14 cellular contexts compared by ENCODE assay signal in the genomic region with DNA sequence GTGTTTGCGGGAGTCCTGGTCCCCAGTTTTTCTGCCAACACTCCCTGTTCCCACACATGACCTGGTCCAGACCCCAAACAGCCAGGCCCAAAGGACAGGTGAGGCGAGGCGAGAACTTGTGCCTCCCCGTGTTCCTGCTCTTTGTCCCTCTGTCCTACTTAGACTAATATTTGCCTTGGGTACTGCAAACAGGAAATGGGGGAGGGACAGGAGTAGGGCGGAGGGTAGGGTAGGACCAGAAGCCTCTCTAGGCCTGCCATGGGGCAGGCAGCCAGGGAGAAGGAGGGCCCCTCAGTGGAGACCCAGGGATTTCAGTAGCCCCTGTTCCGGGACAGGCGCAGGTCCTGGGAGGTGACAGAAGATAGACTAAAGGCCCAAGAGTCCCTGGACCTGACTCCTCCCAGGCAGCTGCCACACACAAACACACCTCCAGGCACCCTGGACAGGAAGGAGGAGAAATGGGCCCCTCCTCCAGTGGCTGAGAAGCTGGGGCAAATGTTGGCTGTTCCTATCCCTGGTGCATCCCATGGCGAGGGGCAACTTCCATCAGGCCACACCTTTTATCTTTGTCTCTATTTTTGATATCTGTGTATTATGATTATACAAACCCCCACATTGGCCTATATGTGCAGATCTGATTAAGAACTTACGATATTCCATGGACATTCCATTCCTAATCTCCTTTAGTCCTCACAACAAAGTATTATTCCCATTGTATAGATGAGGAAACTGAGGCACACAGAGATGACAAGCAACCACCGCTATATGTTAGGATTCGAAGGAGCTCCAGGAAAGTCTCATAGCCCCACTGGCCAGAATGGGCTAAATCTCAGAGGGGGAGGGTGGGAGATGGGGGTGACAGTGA. TPM values are rescaled to one million over a fixed set of nuclear protein-coding genes. Genes with fewer than 3 reads are reported as not detected.
DNase-seq lines count a peak whose midpoint lies in the region; ATAC-seq, FAIRE-seq and TF ChIP-seq lines count a peak whose summit lies in the region.
"Had no signal": no experiment of that assay in that cellular context is flagged by ENCODE, and none has a peak within 500 bp of the region (broad histone marks: within the 10 kb centered on the region; RNA-seq: fewer than 3 reads in every experiment).

No MANE protein-coding gene starts in this region.

- TF ChIP-seq RAD21 in K562 (CRISPR knock-in tag; conservative IDR thresholded peaks at IDR 0.05 in 1 of 2, IDR thresholded peaks at IDR 0.05 in 1 of 2), result no peak

- in situ Hi-C loops in K562 (cut with MboI), result no loop called here

- H3K4me3 Mint-ChIP-seq in progenitor cell of endocrine pancreas (ENCODE audit: low read depth), result no peak overlapping the region

- H3K4me2 ChIP-seq in K562 (ENCODE audit: insufficient read depth, low read length), result no peak overlapping the region

- H3K27ac ChIP-seq in K562 (ENCODE audit: extremely low read depth, low read depth, low read length), result no peak overlapping the region
- no peak overlapping the region for H3K27ac ChIP-seq in prostate gland
- H3K27ac ChIP-seq in esophagus muscularis mucosa (replicated peaks in 1 of 4), result no peak overlapping the region
- H3K27ac ChIP-seq: epithelial cell of prostate had no signal

- H3K36me3 Mint-ChIP-seq in progenitor cell of endocrine pancreas (ENCODE audit: insufficient read depth), result no peaks in the 10 kb centered on the region

- no TSS peak for BruUV-seq in K562 (replicated peaks; lab: Mats Ljungman, UMichigan)

- no peaks in the 10 kb centered on the region for H3K9me1 ChIP-seq in K562 (ENCODE audit: control insufficient read depth, insufficient read depth, low read length)

- peak; percentile 32 for FAIRE-seq in K562 (lab: Jason Lieb, UNC)
- FAIRE-seq: A204.1, kidney had no signal

- H3K27ac Mint-ChIP-seq in progenitor cell of endocrine pancreas, result peak overlapping the region; percentile 86

- H4K20me1 ChIP-seq in K562 (replicated peaks; ENCODE audit: control insufficient read depth, insufficient read depth, low read length), result no peaks in the 10 kb centered on the region

- TF ChIP-seq POLR2A in K562 (conservative IDR thresholded peaks at IDR 0.05), result no peak
- TF ChIP-seq POLR2A in prostate gland (IDR thresholded peaks at IDR 0.05), result no peak
- TF ChIP-seq POLR2A in esophagus muscularis mucosa (IDR thresholded peaks at IDR 0.05; ENCODE audit: low read depth), result no peak

- peaks cover 18% of the 10 kb centered on the region for H3K4me1 Mint-ChIP-seq in progenitor cell of endocrine pancreas (ENCODE audit: low read depth)

- CTCF ChIA-PET in K562 (lab: Yijun Ruan, JAX; ENCODE audit: low intra/inter-chr PET ratio), result no interaction called here

- TF ChIP-seq EP300 in K562 (IDR thresholded peaks at IDR 0.05; ENCODE audit: low read length) (no peak), esophagus muscularis mucosa (IDR thresholded peaks at IDR 0.05) (no peak)

- H3K36me3 ChIP-seq in K562 (ENCODE audit: control insufficient read depth, insufficient read depth, low read length) (no peaks in the 10 kb centered on the region), prostate gland (no peaks in the 10 kb centered on the region), esophagus muscularis mucosa (no peaks in the 10 kb centered on the region)
- H3K36me3 ChIP-seq: MG63 had no signal

- intact Hi-C loops in K562 (cut with micrococcal nuclease) (no loop called here), prostate gland (cut with DNase I) (no loop called here), esophagus muscularis mucosa (cut with DNase I) (no loop called here)

- peaks cover 0 to 3% of the 10 kb centered on the region in 2 experiments; a peak in 1 of 5 replicates for H3K27me3 ChIP-seq in K562 (ENCODE audit: control insufficient read depth in 2 of 2, insufficient read depth in 2 of 2, low read length in 2 of 2)
- H3K27me3 ChIP-seq in prostate gland (replicated peaks; ENCODE audit: insufficient read depth), result no peaks in the 10 kb centered on the region
- no peaks in the 10 kb centered on the region for H3K27me3 ChIP-seq in esophagus muscularis mucosa
- H3K27me3 ChIP-seq: MG63 had no signal

- H2AFZ ChIP-seq in K562 (ENCODE audit: low read depth, low read length), result peak overlapping the region; percentile 85

- H3K79me2 ChIP-seq in K562 (ENCODE audit: control insufficient read depth, insufficient read depth, low read length), result no peaks in the 10 kb centered on the region

- H3K9me3 ChIP-seq in K562 (replicated peaks; ENCODE audit: control insufficient read depth, insufficient read depth, low read depth, low read length) (peaks cover 4% of the 10 kb centered on the region; the same call in 1 of the 2 replicates), prostate gland (no peaks in the 10 kb centered on the region), esophagus muscularis mucosa (no peaks in the 10 kb centered on the region)
- H3K9me3 ChIP-seq: MG63 had no signal

- TF ChIP-seq CTCF in K562 (IDR thresholded peaks at IDR 0.05 in 2 of 3, conservative IDR thresholded peaks at IDR 0.05 in 1 of 3; ENCODE audit: insufficient read depth in 2 of 3, low read depth in 1 of 3, low read length in 3 of 3) (no peak), progenitor cell of endocrine pancreas (IDR thresholded peaks at IDR 0.05; ENCODE audit: unreplicated experiment) (no peak), prostate gland (IDR thresholded peaks at IDR 0.05) (no peak), esophagus muscularis mucosa (IDR thresholded peaks at IDR 0.05) (no peak)

- POLR2A ChIA-PET in K562 (lab: Yijun Ruan, JAX), result interaction anchor here (0.5 to 0.6 kb wide), 2 partner anchors 1311 to 1396 kb away, joined by 3 read pairs; no protein-coding TSS in a partner anchor

- ATAC-seq in K562, result peak; percentile 58

- H3K9me3 Mint-ChIP-seq in progenitor cell of endocrine pancreas (ENCODE audit: low read depth), result no peaks in the 10 kb centered on the region

- peaks cover 4 to 17% of the 10 kb centered on the region in 2 experiments; a peak in 4 of 5 replicates for H3K4me1 ChIP-seq in K562 (replicated peaks in 1 of 2; ENCODE audit: control insufficient read depth in 2 of 2, insufficient read depth in 2 of 2, low read length in 2 of 2)
- no peaks in the 10 kb centered on the region for H3K4me1 ChIP-seq in prostate gland (replicated peaks)
- H3K4me1 ChIP-seq in esophagus muscularis mucosa, result no peaks in the 10 kb centered on the region

- H3K4me3 ChIP-seq in K562, result no peak overlapping the region
- H3K4me3 ChIP-seq in prostate gland, result no peak overlapping the region
- H3K4me3 ChIP-seq in esophagus muscularis mucosa, result no peak overlapping the region
- H3K4me3 ChIP-seq: MG63 had no signal

- 76% methylated on average over 10 of the region's 11 CpGs for WGBS in K562 (ENCODE audit: insufficient coverage, low coverage, missing lambda C conversion rate)
- 72% methylated on average over 11 of the region's 11 CpGs for WGBS in prostate gland
- WGBS in esophagus muscularis mucosa, result 87% methylated on average over 11 of the region's 11 CpGs

- H3K9ac ChIP-seq in K562 (ENCODE audit: insufficient read depth in 1 of 2, low read depth in 2 of 2, low read length in 2 of 2), result peak overlapping the region in 1 of 2 experiments; percentile 75; a peak in 1 of 4 replicates

- peak; percentile 39 for DNase-seq in NCI-H1092 treated with DMSO at 0.1 percent for 48 hours (lab: John Stamatoyannopoulos, UW)
- DNase-seq in NCI-H1092 (lab: John Stamatoyannopoulos, UW), result no peak
- DNase-seq in NCI-H2029 treated with DMSO at 0.1 percent for 48 hours (lab: John Stamatoyannopoulos, UW), result peak; percentile 88
- DNase-seq in K562 (ENCODE audit: extremely low read depth in 1 of 4, low spot score in 3 of 4), result no peak
- no peak for DNase-seq in progenitor cell of endocrine pancreas (ENCODE audit: low spot score, unreplicated experiment)
- no peak for DNase-seq in NCI-H1930 (lab: John Stamatoyannopoulos, UW)
- no peak for DNase-seq in prostate gland (ENCODE audit: low spot score)
- no peak for DNase-seq in esophagus muscularis mucosa (ENCODE audit: extremely low spot score)
- DNase-seq: activated CD4-positive, CD25-positive, alpha-beta regulatory T cell treated with anti-CD3 and anti-CD28 coated beads, Interleukin-2, amount 50 U/mL, for 72 hours; kidney; MG63; OCI-M1 had no signal

- no peaks in the 10 kb centered on the region for H3K27me3 Mint-ChIP-seq in progenitor cell of endocrine pancreas

RNA-seq across cellular contexts. Expression of a gene that starts 0.6 kb away (rescaled TPM):
- total RNA-seq in K562 (2011; cell fraction: chromatin; rRNA removed; ENCODE audit: low replicate concordance), result not detected in 2 replicates
- total RNA-seq in K562 (2011; cell fraction: nucleolus; rRNA removed), result not detected in 2 replicates
- not detected in 2 replicates for total RNA-seq in K562 (2011; cell fraction: nucleoplasm; rRNA removed)
- total RNA-seq in K562 (2014; rRNA removed) (not detected in 2 replicates), K562 (2014; rRNA removed; fragmentation: Illumina TruSeq; extraction: Trizol) (not detected in 2 replicates), K562 (2015; rRNA removed; fragmentation: Illumina TruSeq; extraction: Trizol) (not detected in 2 replicates), K562 (2021) (0.16 and 0.22 TPM in 2 replicates), progenitor cell of endocrine pancreas (21.8 and 22.8 TPM in 2 replicates), prostate gland (1 to 10 TPM in 1 of 2 donors, not detected in 1; 1.8 TPM), esophagus muscularis mucosa (1 to 10 TPM in 1 of 4 donors, under 1 TPM in 1, not detected in 2; 0.42 to 1.1 TPM)
- polyA plus RNA-seq in K562 (2011; rRNA removed) (not detected in 2 replicates), K562 (2014; fragmentation: Illumina TruSeq; extraction: Trizol) (not detected in 2 replicates), K562 (2014; fragmentation: Nextera tagmentation; extraction: Ambion mirVana) (not detected), K562 (2014; rRNA removed) (not detected in 2 replicates)
- not detected in 2 replicates for polyA plus RNA-seq in K562 (2011; cell fraction: cytosol; rRNA removed)
- polyA plus RNA-seq in K562 (2011; cell fraction: nucleus; rRNA removed), result not detected in 2 replicates
- polyA plus RNA-seq in K562 (2012), result not detected in 2 replicates
- not detected in 2 replicates for polyA minus RNA-seq in K562 (2011; rRNA and poly(A)+ RNA removed)
- polyA minus RNA-seq in K562 (2011; cell fraction: cytosol; rRNA and poly(A)+ RNA removed), result 2.4 TPM in 1 of 2 replicates, not detected in the other
- not detected in 2 replicates for polyA minus RNA-seq in K562 (2011; cell fraction: nucleus; rRNA and poly(A)+ RNA removed)
- total RNA-seq: kidney had no signal

RNA-seq across cellular contexts. Expression of a gene that starts 17.6 kb away (rescaled TPM):
- 16.0 and 39.3 TPM in 2 replicates for total RNA-seq in K562 (2011; cell fraction: chromatin; rRNA removed; ENCODE audit: low replicate concordance)
- total RNA-seq in K562 (2011; cell fraction: nucleolus; rRNA removed), result 22.9 and 32.4 TPM in 2 replicates
- 20.5 and 21.6 TPM in 2 replicates for total RNA-seq in K562 (2011; cell fraction: nucleoplasm; rRNA removed)
- total RNA-seq in K562 (2014; rRNA removed) (11.8 and 12.2 TPM in 2 replicates), K562 (2014; rRNA removed; fragmentation: Illumina TruSeq; extraction: Trizol) (7.3 and 7.4 TPM in 2 replicates), K562 (2015; rRNA removed; fragmentation: Illumina TruSeq; extraction: Trizol) (12.8 and 14.1 TPM in 2 replicates), K562 (2021) (17.4 and 18.4 TPM in 2 replicates), progenitor cell of endocrine pancreas (11.6 and 13.7 TPM in 2 replicates), prostate gland (10 to 100 TPM in 1 of 2 donors, 1 to 10 TPM in 1; 9.9 to 17.8 TPM), esophagus muscularis mucosa (10 to 100 TPM in 2 of 4 donors, 1 to 10 TPM in 2; 7.1 to 12.6 (median 10.3) TPM)
- polyA plus RNA-seq in K562 (2011; rRNA removed) (4.5 and 7.6 TPM in 2 replicates), K562 (2014; fragmentation: Illumina TruSeq; extraction: Trizol) (7.4 and 10.8 TPM in 2 replicates), K562 (2014; fragmentation: Nextera tagmentation; extraction: Ambion mirVana) (under 1 TPM; 0.15 to 0.38 TPM), K562 (2014; rRNA removed) (7.0 and 10.0 TPM in 2 replicates)
- polyA plus RNA-seq in K562 (2011; cell fraction: cytosol; rRNA removed), result 5.7 and 12.0 TPM in 2 replicates
- polyA plus RNA-seq in K562 (2011; cell fraction: nucleus; rRNA removed), result 13.3 and 21.7 TPM in 2 replicates
- polyA plus RNA-seq in K562 (2012), result 8.5 and 12.1 TPM in 2 replicates
- 4.6 and 4.8 TPM in 2 replicates for polyA minus RNA-seq in K562 (2011; rRNA and poly(A)+ RNA removed)
- 5.2 and 8.7 TPM in 2 replicates for polyA minus RNA-seq in K562 (2011; cell fraction: cytosol; rRNA and poly(A)+ RNA removed)
- polyA minus RNA-seq in K562 (2011; cell fraction: nucleus; rRNA and poly(A)+ RNA removed), result 14.1 and 19.8 TPM in 2 replicates

RNA-seq across cellular contexts. Expression of a gene that starts 18.0 kb away (rescaled TPM):
- 36.7 and 76.2 TPM in 2 replicates for total RNA-seq in K562 (2011; cell fraction: chromatin; rRNA removed; ENCODE audit: low replicate concordance)
- 31.7 and 34.5 TPM in 2 replicates for total RNA-seq in K562 (2011; cell fraction: nucleolus; rRNA removed)
- total RNA-seq in K562 (2011; cell fraction: nucleoplasm; rRNA removed), result 30.6 and 40.3 TPM in 2 replicates
- 7.4 and 11.1 TPM in 2 replicates for total RNA-seq in K562 (2014; rRNA removed)
- total RNA-seq in K562 (2014; rRNA removed; fragmentation: Illumina TruSeq; extraction: Trizol), result 5.9 and 6.9 TPM in 2 replicates
- total RNA-seq in K562 (2015; rRNA removed; fragmentation: Illumina TruSeq; extraction: Trizol), result 10.7 and 11.3 TPM in 2 replicates
- total RNA-seq in K562 (2021), result 30.3 and 30.4 TPM in 2 replicates
- 8.2 and 13.2 TPM in 2 replicates for polyA plus RNA-seq in K562 (2011; rRNA removed)
- polyA plus RNA-seq in K562 (2011; cell fraction: cytosol; rRNA removed), result 10.8 and 17.1 TPM in 2 replicates
- 11.1 and 18.2 TPM in 2 replicates for polyA plus RNA-seq in K562 (2011; cell fraction: nucleus; rRNA removed)
- polyA plus RNA-seq in K562 (2012), result 16.3 and 23.1 TPM in 2 replicates
- polyA plus RNA-seq in K562 (2014; fragmentation: Illumina TruSeq; extraction: Trizol), result 25.0 and 26.7 TPM in 2 replicates
- 1 to 10 TPM; 3.6 to 5.7 TPM for polyA plus RNA-seq in K562 (2014; fragmentation: Nextera tagmentation; extraction: Ambion mirVana)
- polyA plus RNA-seq in K562 (2014; rRNA removed), result 14.1 and 14.2 TPM in 2 replicates
- 23.5 and 26.8 TPM in 2 replicates for polyA minus RNA-seq in K562 (2011; rRNA and poly(A)+ RNA removed)
- polyA minus RNA-seq in K562 (2011; cell fraction: cytosol; rRNA and poly(A)+ RNA removed), result 27.3 and 29.4 TPM in 2 replicates
- 11.3 and 15.9 TPM in 2 replicates for polyA minus RNA-seq in K562 (2011; cell fraction: nucleus; rRNA and poly(A)+ RNA removed)
- 39.0 and 39.8 TPM in 2 replicates for total RNA-seq in progenitor cell of endocrine pancreas
- total RNA-seq in prostate gland, result 10 to 100 TPM; 73.2 to 94.5 TPM
- total RNA-seq in esophagus muscularis mucosa, result 100 to 1,000 TPM in 2 of 4 donors, 10 to 100 TPM in 2; 73.1 to 139 (median 92.3) TPM

Comparison
In these comparisons a context has a peak if more than half of its experiments do, and no peak if none do; other contexts are left out.
1. DNase-seq: peak in NCI-H1092 treated with DMSO at 0.1 percent for 48 hours (single experiment) and NCI-H2029 treated with DMSO at 0.1 percent for 48 hours (single experiment); none in NCI-H1092 (single experiment), K562 (0 of 4), progenitor cell of endocrine pancreas (single experiment), NCI-H1930 (0 of 2), prostate gland (single experiment) and esophagus muscularis mucosa (single experiment).